ENCODE assay signal across 1 cellular context in genomic region chr21:33479679-33480480, GRCh38.
TF ChIP-seq lines count a peak whose summit lies in the region.

Gene TMEM50B (minus strand): TSS chr21:33479974. CDS start chr21:33468885, 11,089 bp downstream.

TF ChIP-seq in HepG2, 621 proteins besides CTCF, POLR2A, EP300 and RAD21 (continued from another document and continues in another):
- TF ChIP-seq TEF (CRISPR knock-in tag; IDR thresholded peaks at IDR 0.05) (peak; percentile 60; the same call in 1 of the 2 replicates), DMAP1 (CRISPR knock-in tag; IDR thresholded peaks at IDR 0.05) (peak; percentile 74), SIX1 (CRISPR knock-in tag; IDR thresholded peaks at IDR 0.05; ENCODE audit: borderline replicate concordance) (no peak), CCDC6 (CRISPR knock-in tag; IDR thresholded peaks at IDR 0.05) (peak; percentile 73), RXRA (CRISPR knock-in tag; IDR thresholded peaks at IDR 0.05) (peak; percentile 46; the same call in 1 of the 2 replicates), SATB2 (CRISPR knock-in tag; IDR thresholded peaks at IDR 0.05) (no peak), ATF7 (IDR thresholded peaks at IDR 0.05) (no peak), ATF7 (CRISPR knock-in tag; IDR thresholded peaks at IDR 0.05) (no peak), FOXP1 (IDR thresholded peaks at IDR 0.05) (no peak), FOXP1 (CRISPR knock-in tag; IDR thresholded peaks at IDR 0.05) (no peak), MXD4 (CRISPR knock-in tag; IDR thresholded peaks at IDR 0.05) (peak; percentile 69), RNF2 (conservative IDR thresholded peaks at IDR 0.05; ENCODE audit: low read depth) (no peak), MAFG (CRISPR knock-in tag; IDR thresholded peaks at IDR 0.05) (no peak), ZNF264 (CRISPR knock-in tag; IDR thresholded peaks at IDR 0.05) (peak; percentile 47; the same call in 1 of the 2 replicates), MYC (CRISPR knock-in tag; IDR thresholded peaks at IDR 0.05; ENCODE audit: borderline replicate concordance) (peak; percentile 29; the same call in 1 of the 2 replicates), ARNT (IDR thresholded peaks at IDR 0.05) (no peak), AGO2 (optimal IDR thresholded peaks at IDR 0.05; ENCODE audit: low read depth, low read length) (peak; percentile 54), TFDP2 (CRISPR knock-in tag; IDR thresholded peaks at IDR 0.05) (peak; percentile 19; the same call in 1 of the 2 replicates), CAMTA2 (CRISPR knock-in tag; IDR thresholded peaks at IDR 0.05; ENCODE audit: borderline replicate concordance) (no peak), IKZF5 (CRISPR knock-in tag; IDR thresholded peaks at IDR 0.05) (peak; percentile 73), NR0B2 (CRISPR knock-in tag; IDR thresholded peaks at IDR 0.05) (no peak), FOXC1 (CRISPR knock-in tag; IDR thresholded peaks at IDR 0.05; ENCODE audit: borderline replicate concordance) (no peak), HNRNPK (IDR thresholded peaks at IDR 0.05; ENCODE audit: low read depth, low read length, poor library complexity, severe bottlenecking) (peak; percentile 6), ZNF777 (CRISPR knock-in tag; IDR thresholded peaks at IDR 0.05) (peak; percentile 80), TBX3 (IDR thresholded peaks at IDR 0.05; ENCODE audit: borderline replicate concordance) (no peak), REL (CRISPR knock-in tag; conservative IDR thresholded peaks at IDR 0.05) (0 out of 2 replicates have a peak, but pooled peaks have one; percentile 46), ZSCAN29 (CRISPR knock-in tag; conservative IDR thresholded peaks at IDR 0.05) (no peak), ARID5B (CRISPR knock-in tag; IDR thresholded peaks at IDR 0.05) (peak; percentile 59), PAX8 (CRISPR knock-in tag; IDR thresholded peaks at IDR 0.05; ENCODE audit: borderline replicate concordance) (no peak), SAP130 (CRISPR knock-in tag; IDR thresholded peaks at IDR 0.05; ENCODE audit: low read depth) (peak; percentile 81), MTERF4 (CRISPR knock-in tag; IDR thresholded peaks at IDR 0.05) (no peak)
- TF ChIP-seq, protein P1, sequence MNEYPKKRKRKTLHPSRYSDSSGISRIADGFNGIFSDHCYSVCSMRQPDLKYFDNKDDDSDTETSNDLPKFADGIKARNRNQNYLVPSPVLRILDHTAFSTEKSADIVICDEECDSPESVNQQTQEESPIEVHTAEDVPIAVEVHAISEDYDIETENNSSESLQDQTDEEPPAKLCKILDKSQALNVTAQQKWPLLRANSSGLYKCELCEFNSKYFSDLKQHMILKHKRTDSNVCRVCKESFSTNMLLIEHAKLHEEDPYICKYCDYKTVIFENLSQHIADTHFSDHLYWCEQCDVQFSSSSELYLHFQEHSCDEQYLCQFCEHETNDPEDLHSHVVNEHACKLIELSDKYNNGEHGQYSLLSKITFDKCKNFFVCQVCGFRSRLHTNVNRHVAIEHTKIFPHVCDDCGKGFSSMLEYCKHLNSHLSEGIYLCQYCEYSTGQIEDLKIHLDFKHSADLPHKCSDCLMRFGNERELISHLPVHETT (CRISPR knock-in tag; conservative IDR thresholded peaks at IDR 0.05): peak; percentile 97
- TF ChIP-seq, protein P2, sequence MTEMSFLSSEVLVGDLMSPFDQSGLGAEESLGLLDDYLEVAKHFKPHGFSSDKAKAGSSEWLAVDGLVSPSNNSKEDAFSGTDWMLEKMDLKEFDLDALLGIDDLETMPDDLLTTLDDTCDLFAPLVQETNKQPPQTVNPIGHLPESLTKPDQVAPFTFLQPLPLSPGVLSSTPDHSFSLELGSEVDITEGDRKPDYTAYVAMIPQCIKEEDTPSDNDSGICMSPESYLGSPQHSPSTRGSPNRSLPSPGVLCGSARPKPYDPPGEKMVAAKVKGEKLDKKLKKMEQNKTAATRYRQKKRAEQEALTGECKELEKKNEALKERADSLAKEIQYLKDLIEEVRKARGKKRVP (CRISPR knock-in tag; IDR thresholded peaks at IDR 0.05): peak in 1 of 2 experiments; percentile 59; a peak in 1 of 4 replicates
- TF ChIP-seq, protein P3, sequence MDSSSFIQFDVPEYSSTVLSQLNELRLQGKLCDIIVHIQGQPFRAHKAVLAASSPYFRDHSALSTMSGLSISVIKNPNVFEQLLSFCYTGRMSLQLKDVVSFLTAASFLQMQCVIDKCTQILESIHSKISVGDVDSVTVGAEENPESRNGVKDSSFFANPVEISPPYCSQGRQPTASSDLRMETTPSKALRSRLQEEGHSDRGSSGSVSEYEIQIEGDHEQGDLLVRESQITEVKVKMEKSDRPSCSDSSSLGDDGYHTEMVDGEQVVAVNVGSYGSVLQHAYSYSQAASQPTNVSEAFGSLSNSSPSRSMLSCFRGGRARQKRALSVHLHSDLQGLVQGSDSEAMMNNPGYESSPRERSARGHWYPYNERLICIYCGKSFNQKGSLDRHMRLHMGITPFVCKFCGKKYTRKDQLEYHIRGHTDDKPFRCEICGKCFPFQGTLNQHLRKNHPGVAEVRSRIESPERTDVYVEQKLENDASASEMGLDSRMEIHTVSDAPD (CRISPR knock-in tag; IDR thresholded peaks at IDR 0.05): no peak
- TF ChIP-seq, protein P4, sequence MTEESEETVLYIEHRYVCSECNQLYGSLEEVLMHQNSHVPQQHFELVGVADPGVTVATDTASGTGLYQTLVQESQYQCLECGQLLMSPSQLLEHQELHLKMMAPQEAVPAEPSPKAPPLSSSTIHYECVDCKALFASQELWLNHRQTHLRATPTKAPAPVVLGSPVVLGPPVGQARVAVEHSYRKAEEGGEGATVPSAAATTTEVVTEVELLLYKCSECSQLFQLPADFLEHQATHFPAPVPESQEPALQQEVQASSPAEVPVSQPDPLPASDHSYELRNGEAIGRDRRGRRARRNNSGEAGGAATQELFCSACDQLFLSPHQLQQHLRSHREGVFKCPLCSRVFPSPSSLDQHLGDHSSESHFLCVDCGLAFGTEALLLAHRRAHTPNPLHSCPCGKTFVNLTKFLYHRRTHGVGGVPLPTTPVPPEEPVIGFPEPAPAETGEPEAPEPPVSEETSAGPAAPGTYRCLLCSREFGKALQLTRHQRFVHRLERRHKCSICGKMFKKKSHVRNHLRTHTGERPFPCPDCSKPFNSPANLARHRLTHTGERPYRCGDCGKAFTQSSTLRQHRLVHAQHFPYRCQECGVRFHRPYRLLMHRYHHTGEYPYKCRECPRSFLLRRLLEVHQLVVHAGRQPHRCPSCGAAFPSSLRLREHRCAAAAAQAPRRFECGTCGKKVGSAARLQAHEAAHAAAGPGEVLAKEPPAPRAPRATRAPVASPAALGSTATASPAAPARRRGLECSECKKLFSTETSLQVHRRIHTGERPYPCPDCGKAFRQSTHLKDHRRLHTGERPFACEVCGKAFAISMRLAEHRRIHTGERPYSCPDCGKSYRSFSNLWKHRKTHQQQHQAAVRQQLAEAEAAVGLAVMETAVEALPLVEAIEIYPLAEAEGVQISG (CRISPR knock-in tag; IDR thresholded peaks at IDR 0.05): peak; percentile 97
- TF ChIP-seq, protein P5, sequence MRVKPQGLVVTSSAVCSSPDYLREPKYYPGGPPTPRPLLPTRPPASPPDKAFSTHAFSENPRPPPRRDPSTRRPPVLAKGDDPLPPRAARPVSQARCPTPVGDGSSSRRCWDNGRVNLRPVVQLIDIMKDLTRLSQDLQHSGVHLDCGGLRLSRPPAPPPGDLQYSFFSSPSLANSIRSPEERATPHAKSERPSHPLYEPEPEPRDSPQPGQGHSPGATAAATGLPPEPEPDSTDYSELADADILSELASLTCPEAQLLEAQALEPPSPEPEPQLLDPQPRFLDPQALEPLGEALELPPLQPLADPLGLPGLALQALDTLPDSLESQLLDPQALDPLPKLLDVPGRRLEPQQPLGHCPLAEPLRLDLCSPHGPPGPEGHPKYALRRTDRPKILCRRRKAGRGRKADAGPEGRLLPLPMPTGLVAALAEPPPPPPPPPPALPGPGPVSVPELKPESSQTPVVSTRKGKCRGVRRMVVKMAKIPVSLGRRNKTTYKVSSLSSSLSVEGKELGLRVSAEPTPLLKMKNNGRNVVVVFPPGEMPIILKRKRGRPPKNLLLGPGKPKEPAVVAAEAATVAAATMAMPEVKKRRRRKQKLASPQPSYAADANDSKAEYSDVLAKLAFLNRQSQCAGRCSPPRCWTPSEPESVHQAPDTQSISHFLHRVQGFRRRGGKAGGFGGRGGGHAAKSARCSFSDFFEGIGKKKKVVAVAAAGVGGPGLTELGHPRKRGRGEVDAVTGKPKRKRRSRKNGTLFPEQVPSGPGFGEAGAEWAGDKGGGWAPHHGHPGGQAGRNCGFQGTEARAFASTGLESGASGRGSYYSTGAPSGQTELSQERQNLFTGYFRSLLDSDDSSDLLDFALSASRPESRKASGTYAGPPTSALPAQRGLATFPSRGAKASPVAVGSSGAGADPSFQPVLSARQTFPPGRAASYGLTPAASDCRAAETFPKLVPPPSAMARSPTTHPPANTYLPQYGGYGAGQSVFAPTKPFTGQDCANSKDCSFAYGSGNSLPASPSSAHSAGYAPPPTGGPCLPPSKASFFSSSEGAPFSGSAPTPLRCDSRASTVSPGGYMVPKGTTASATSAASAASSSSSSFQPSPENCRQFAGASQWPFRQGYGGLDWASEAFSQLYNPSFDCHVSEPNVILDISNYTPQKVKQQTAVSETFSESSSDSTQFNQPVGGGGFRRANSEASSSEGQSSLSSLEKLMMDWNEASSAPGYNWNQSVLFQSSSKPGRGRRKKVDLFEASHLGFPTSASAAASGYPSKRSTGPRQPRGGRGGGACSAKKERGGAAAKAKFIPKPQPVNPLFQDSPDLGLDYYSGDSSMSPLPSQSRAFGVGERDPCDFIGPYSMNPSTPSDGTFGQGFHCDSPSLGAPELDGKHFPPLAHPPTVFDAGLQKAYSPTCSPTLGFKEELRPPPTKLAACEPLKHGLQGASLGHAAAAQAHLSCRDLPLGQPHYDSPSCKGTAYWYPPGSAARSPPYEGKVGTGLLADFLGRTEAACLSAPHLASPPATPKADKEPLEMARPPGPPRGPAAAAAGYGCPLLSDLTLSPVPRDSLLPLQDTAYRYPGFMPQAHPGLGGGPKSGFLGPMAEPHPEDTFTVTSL (CRISPR knock-in tag; IDR thresholded peaks at IDR 0.05; ENCODE audit: borderline replicate concordance): peak; percentile 44; the same call in 1 of the 2 replicates
- TF ChIP-seq, protein P6, sequence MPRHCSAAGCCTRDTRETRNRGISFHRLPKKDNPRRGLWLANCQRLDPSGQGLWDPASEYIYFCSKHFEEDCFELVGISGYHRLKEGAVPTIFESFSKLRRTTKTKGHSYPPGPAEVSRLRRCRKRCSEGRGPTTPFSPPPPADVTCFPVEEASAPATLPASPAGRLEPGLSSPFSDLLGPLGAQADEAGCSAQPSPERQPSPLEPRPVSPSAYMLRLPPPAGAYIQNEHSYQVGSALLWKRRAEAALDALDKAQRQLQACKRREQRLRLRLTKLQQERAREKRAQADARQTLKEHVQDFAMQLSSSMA (CRISPR knock-in tag; IDR thresholded peaks at IDR 0.05): no peak
